In genomic region chr3:44072601-44073540, GRCh38 we compare ENCODE assay signal across 20 cellular contexts.
"Had no signal": no experiment of that assay in that cellular context is flagged by ENCODE, and none has a peak within 500 bp of the region (broad histone marks: within the 10 kb centered on the region; RNA-seq: fewer than 3 reads in every experiment).

No MANE protein-coding gene starts in this region.

- H3K36me3 ChIP-seq: ovary, sigmoid colon, tibial nerve, upper lobe of left lung had no signal

- H3K27ac ChIP-seq: ovary, psoas muscle, sigmoid colon, testis, tibial nerve, upper lobe of left lung had no signal

- H3K36me3 Mint-ChIP-seq: memory B cell; natural killer cell; stimulated activated memory B cell treated with anti-CD40 and anti-IgM and Interleukin-4, amounts not matched to agents 10 μg/mL and 1 μg/mL and 100 μg/mL, for 72 hours had no signal

- H3K4me1 ChIP-seq: psoas muscle, sigmoid colon, testis, tibial nerve, upper lobe of left lung had no signal

- H3K9me3 Mint-ChIP-seq: dendritic cell treated with granulocyte-macrophage colony-stimulating factor and Interleukin-4, amounts not matched to agents 40 ng/mL and 50 ng/mL, for 4 days; memory B cell; natural killer cell; stimulated activated memory B cell treated with anti-CD40 and anti-IgM and Interleukin-4, amounts not matched to agents 10 μg/mL and 1 μg/mL and 100 μg/mL, for 72 hours had no signal

- H3K4me1 Mint-ChIP-seq: memory B cell, natural killer cell had no signal

- H3K4me3 ChIP-seq: lung, ovary, psoas muscle, sigmoid colon, testis, tibial nerve, upper lobe of left lung had no signal

- DNase-seq: effector memory CD4-positive, alpha-beta T cell; erythroblast; kidney; natural killer cell; ovary; posterior cingulate gyrus; psoas muscle; right cardiac atrium; sigmoid colon; stimulated activated CD4-positive, alpha-beta T cell treated with anti-CD3 and anti-CD28 coated beads, Interleukin-4, amount 100 ng/mL, for 4 hours; stimulated activated naive CD8-positive, alpha-beta T cell treated with anti-CD3 and anti-CD28 coated beads, Interleukin-15, Interleukin-2, amounts not matched to agents 100 U/mL and 50 U/mL, for 24 hours; substantia nigra; testis; upper lobe of left lung had no signal

- H3K27ac Mint-ChIP-seq: dendritic cell treated with granulocyte-macrophage colony-stimulating factor and Interleukin-4, amounts not matched to agents 40 ng/mL and 50 ng/mL, for 4 days; memory B cell; natural killer cell; stimulated activated memory B cell treated with anti-CD40 and anti-IgM and Interleukin-4, amounts not matched to agents 10 μg/mL and 1 μg/mL and 100 μg/mL, for 72 hours had no signal

- H3K4me3 Mint-ChIP-seq: dendritic cell treated with granulocyte-macrophage colony-stimulating factor and Interleukin-4, amounts not matched to agents 40 ng/mL and 50 ng/mL, for 4 days; memory B cell; natural killer cell; stimulated activated memory B cell treated with anti-CD40 and anti-IgM and Interleukin-4, amounts not matched to agents 10 μg/mL and 1 μg/mL and 100 μg/mL, for 72 hours had no signal

- H3K27me3 ChIP-seq: ovary, sigmoid colon, testis, tibial nerve, upper lobe of left lung had no signal

- H3K9me3 ChIP-seq: ovary, psoas muscle, sigmoid colon, testis, tibial nerve, upper lobe of left lung had no signal

- H3K27me3 Mint-ChIP-seq: memory B cell; stimulated activated memory B cell treated with anti-CD40 and anti-IgM and Interleukin-4, amounts not matched to agents 10 μg/mL and 1 μg/mL and 100 μg/mL, for 72 hours had no signal

- ATAC-seq: left lobe of liver; natural killer cell; psoas muscle; right cardiac atrium; stimulated activated memory B cell treated with anti-CD40 and anti-IgM and Interleukin-4, amounts not matched to agents 10 μg/mL and 1 μg/mL and 100 μg/mL, for 72 hours; stimulated activated naive CD8-positive, alpha-beta T cell treated with anti-CD3 and anti-CD28 coated beads, Interleukin-15, Interleukin-2, amounts not matched to agents 100 U/mL and 50 U/mL, for 24 hours had no signal
